In the genomic region with DNA sequence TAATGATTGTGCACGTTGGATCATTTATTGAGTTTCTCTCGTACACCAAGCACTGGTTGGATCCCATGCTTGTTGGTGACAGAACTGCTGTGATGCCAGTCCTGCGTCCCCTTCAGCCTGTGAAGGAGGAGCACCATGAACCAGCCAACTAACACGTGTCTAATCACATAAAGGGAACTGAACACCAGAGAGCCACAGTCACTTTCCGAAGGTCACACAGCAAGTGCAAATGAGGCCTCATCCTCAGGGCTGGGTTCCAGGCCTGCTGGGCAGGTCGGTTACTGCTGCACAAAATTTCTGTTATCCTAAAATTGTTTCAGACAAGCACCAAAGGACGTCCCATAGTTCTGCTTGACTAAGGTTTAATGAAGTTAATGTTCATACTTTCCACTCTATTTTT, we compare ENCODE assay signal across 20 cellular contexts.
DNase-seq lines count a peak whose midpoint lies in the region; ATAC-seq and TF ChIP-seq lines count a peak whose summit lies in the region.
"Had no signal": no experiment of that assay in that cellular context is flagged by ENCODE, and none has a peak within 500 bp of the region (broad histone marks: within the 10 kb centered on the region; RNA-seq: fewer than 3 reads in every experiment).

No MANE protein-coding gene starts in this region.

- H3K9me3 Mint-ChIP-seq in activated CD4-positive, alpha-beta T cell treated with anti-CD3 and anti-CD28 coated beads, Interleukin-2, amount 10 ng/mL, durations not matched to agents 7 days and 5 days = peaks cover 5% of the 10 kb centered on the region
- H3K9me3 Mint-ChIP-seq: CD8-positive, alpha-beta memory T cell had no signal

- H3K4ac ChIP-seq in IMR-90 (ENCODE audit: low read depth, low read length) = no peak overlapping the region
- H3K4ac ChIP-seq in mesenchymal stem cell (ENCODE audit: low read depth in 1 of 2, low read length in 2 of 2) = no peak overlapping the region

- no peak overlapping the region for H2AFZ ChIP-seq in IMR-90 (replicated peaks; ENCODE audit: low read length, poor library complexity)
- H2AFZ ChIP-seq in mesenchymal stem cell (ENCODE audit: low read depth, low read length) = peak overlapping the region; percentile 46

- BruUV-seq in IMR-90 (replicated peaks; lab: Mats Ljungman, UMichigan) = no TSS peak

- in situ Hi-C loops in IMR-90 (cut with MboI; ENCODE audit: low sequenced_read_pairs) = no loop called here

- H3K36me3 Mint-ChIP-seq in activated CD4-positive, alpha-beta T cell treated with anti-CD3 and anti-CD28 coated beads, Interleukin-2, amount 10 ng/mL, durations not matched to agents 7 days and 5 days (ENCODE audit: low read depth) = no peaks in the 10 kb centered on the region
- H3K36me3 Mint-ChIP-seq: CD8-positive, alpha-beta memory T cell had no signal

- H2BK120ac ChIP-seq in IMR-90 (ENCODE audit: low read depth, low read length) (no peak overlapping the region), mesenchymal stem cell (ENCODE audit: low read depth, low read length) (no peak overlapping the region)

- H3K14ac ChIP-seq in IMR-90 (replicated peaks; ENCODE audit: low read depth, low read length) (no peak overlapping the region), mesenchymal stem cell (ENCODE audit: low read length in 2 of 2) (no peak overlapping the region)

- H3K36me3 ChIP-seq in IMR-90 (ENCODE audit: control insufficient read depth, insufficient read depth, low read length) = no peaks in the 10 kb centered on the region
- H3K36me3 ChIP-seq in mesenchymal stem cell (ENCODE audit: control insufficient read depth in 1 of 2, insufficient read depth in 2 of 2, low read depth in 1 of 2, low read length in 2 of 2) = no peaks in the 10 kb centered on the region
- H3K36me3 ChIP-seq in body of pancreas (replicated peaks in 1 of 2; ENCODE audit: insufficient read depth in 1 of 2, low read depth in 2 of 2) = no peaks in the 10 kb centered on the region
- H3K36me3 ChIP-seq: MG63 had no signal

- WGBS in IMR-90 (ENCODE audit: extremely low coverage in 2 of 2, insufficient read length in 1 of 2), 2 experiments = 94% methylated on average over 2 of the region's 7 CpGs; no CpG with 5 or more reads in 1 of the 2 experiments
- WGBS in mesenchymal stem cell = 94% methylated on average over 6 of the region's 7 CpGs
- 80 to 85% methylated on average over 7 of the region's 7 CpGs for WGBS in body of pancreas, 2 donors

- peak overlapping the region in 1 of 2 experiments; percentile 21 for H2BK12ac ChIP-seq in mesenchymal stem cell (ENCODE audit: low read length in 2 of 2)

- H3K4me2 ChIP-seq in IMR-90 (ENCODE audit: low read depth, low read length) (no peak overlapping the region), mesenchymal stem cell (ENCODE audit: low read length, poor library complexity, severe bottlenecking) (no peak overlapping the region)
- H3K4me2 ChIP-seq: SK-N-SH had no signal

- H3K79me1 ChIP-seq in IMR-90 (ENCODE audit: low read depth in 1 of 2, low read length in 2 of 2) (no peaks in the 10 kb centered on the region), mesenchymal stem cell (replicated peaks; ENCODE audit: low read length, poor library complexity, severe bottlenecking) (no peaks in the 10 kb centered on the region)

- no peaks in the 10 kb centered on the region for H3K9me3 ChIP-seq in IMR-90 (ENCODE audit: control insufficient read depth, insufficient read depth, low read length)
- no peaks in the 10 kb centered on the region for H3K9me3 ChIP-seq in mesenchymal stem cell (ENCODE audit: control insufficient read depth, low read length)
- no peaks in the 10 kb centered on the region for H3K9me3 ChIP-seq in body of pancreas
- H3K9me3 ChIP-seq: MG63, SK-N-SH had no signal

- no peak overlapping the region for H3K56ac ChIP-seq in IMR-90 (ENCODE audit: extremely low read depth, insufficient read depth, low read length)

- H3K27ac ChIP-seq in IMR-90 (ENCODE audit: insufficient read depth, low read length) (no peak overlapping the region), mesenchymal stem cell (ENCODE audit: low read length, poor library complexity, severe bottlenecking) (no peak overlapping the region), body of pancreas (no peak overlapping the region)
- H3K27ac ChIP-seq: C4-2B, RWPE1 had no signal

- peak overlapping the region; percentile 68 for H3K27ac Mint-ChIP-seq in activated CD4-positive, alpha-beta T cell treated with anti-CD3 and anti-CD28 coated beads, Interleukin-2, amount 10 ng/mL, durations not matched to agents 7 days and 5 days
- H3K27ac Mint-ChIP-seq: CD8-positive, alpha-beta memory T cell had no signal

- peaks cover 5% of the 10 kb centered on the region; the same call in 1 of the 2 replicates for H3K9me1 ChIP-seq in IMR-90 (ENCODE audit: insufficient read depth, low read length)

- TF ChIP-seq POLR2A in IMR-90 (IDR thresholded peaks at IDR 0.05; ENCODE audit: low read depth, low read length) = no peak
- TF ChIP-seq POLR2A in body of pancreas (IDR thresholded peaks at IDR 0.05) = no peak

- CTCF ChIA-PET in activated CD4-positive, alpha-beta T cell treated with anti-CD3 and anti-CD28 coated beads, Interleukin-2, amount 10 ng/mL, durations not matched to agents 7 days and 5 days (lab: Charles Lee) = no interaction called here
- CTCF ChIA-PET in IMR-90 (lab: Yijun Ruan, JAX) = no interaction called here

- H3K18ac ChIP-seq in IMR-90 (ENCODE audit: low read depth, low read length) (no peak overlapping the region), mesenchymal stem cell (ENCODE audit: low read depth in 1 of 2, low read length in 2 of 2) (peak overlapping the region; percentile 19 to 74)

- ATAC-seq in IMR-90 (ENCODE audit: low read depth) = no peak
- no peak for ATAC-seq in body of pancreas
- no peak for ATAC-seq in HG03039 (IDR thresholded peaks at IDR 0.05; ENCODE audit: unreplicated experiment)

- H3K4me3 Mint-ChIP-seq in activated CD4-positive, alpha-beta T cell treated with anti-CD3 and anti-CD28 coated beads, Interleukin-2, amount 10 ng/mL, durations not matched to agents 7 days and 5 days = no peak overlapping the region
- H3K4me3 Mint-ChIP-seq: CD8-positive, alpha-beta memory T cell had no signal

- H4K8ac ChIP-seq in IMR-90 (ENCODE audit: low read depth in 2 of 2, low read length in 2 of 2) (no peak overlapping the region), mesenchymal stem cell (ENCODE audit: low read length) (no peak overlapping the region)

- H4K20me1 ChIP-seq in IMR-90 (ENCODE audit: insufficient read depth, low read length) = no peaks in the 10 kb centered on the region

- H4K5ac ChIP-seq in IMR-90 (ENCODE audit: low read depth, low read length) = no peak overlapping the region

- H3K27me3 ChIP-seq in IMR-90 (ENCODE audit: control insufficient read depth, insufficient read depth, low read length) (no peaks in the 10 kb centered on the region; the same call in 1 of the 2 replicates), mesenchymal stem cell (ENCODE audit: control insufficient read depth in 1 of 2, insufficient read depth in 1 of 2, low read length in 2 of 2) (no peaks in the 10 kb centered on the region), body of pancreas (no peaks in the 10 kb centered on the region)
- H3K27me3 ChIP-seq: MG63 had no signal

- no peak overlapping the region; the same call in 2 of the 3 replicates for H2BK15ac ChIP-seq in IMR-90 (ENCODE audit: low read depth, low read length)
- H2BK15ac ChIP-seq in mesenchymal stem cell (ENCODE audit: low read depth, poor library complexity, severe bottlenecking) = no peak overlapping the region

- dilution Hi-C loops in IMR-90 (cut with HindIII; ENCODE audit: low sequenced_read_pairs, unreplicated experiment) = no loop called here

- H3K4me3 ChIP-seq in IMR-90 (ENCODE audit: insufficient read depth, low read depth, low read length) (no peak overlapping the region), mesenchymal stem cell (ENCODE audit: insufficient read depth in 1 of 2, low read depth in 1 of 2, low read length in 2 of 2) (no peak overlapping the region), body of pancreas (no peak overlapping the region)
- H3K4me3 ChIP-seq: MG63 had no signal

- H2AK5ac ChIP-seq in IMR-90 (ENCODE audit: low read depth, low read length) = no peak overlapping the region
- no peak overlapping the region for H2AK5ac ChIP-seq in mesenchymal stem cell (ENCODE audit: low read length, severe bottlenecking)

- H2BK5ac ChIP-seq in IMR-90 (ENCODE audit: low read depth, low read length, poor library complexity, severe bottlenecking) = no peak overlapping the region
- H2BK5ac ChIP-seq in mesenchymal stem cell (ENCODE audit: low read depth, low read length, poor library complexity, severe bottlenecking) = no peak overlapping the region

- H3K4me1 ChIP-seq in IMR-90 (ENCODE audit: control insufficient read depth, insufficient read depth, low read length) (no peaks in the 10 kb centered on the region), mesenchymal stem cell (ENCODE audit: control insufficient read depth, insufficient read depth, low read depth, low read length) (no peaks in the 10 kb centered on the region), body of pancreas (no peaks in the 10 kb centered on the region)

- peaks cover 22% of the 10 kb centered on the region for H3K4me1 Mint-ChIP-seq in activated CD4-positive, alpha-beta T cell treated with anti-CD3 and anti-CD28 coated beads, Interleukin-2, amount 10 ng/mL, durations not matched to agents 7 days and 5 days

- H3K23ac ChIP-seq in IMR-90 (ENCODE audit: low read depth, low read length) (no peak overlapping the region), mesenchymal stem cell (ENCODE audit: low read length in 2 of 2) (no peak overlapping the region)

- H2AK9ac ChIP-seq in IMR-90 (replicated peaks; ENCODE audit: low read depth, low read length, poor library complexity) = no peak overlapping the region

- H2BK20ac ChIP-seq in IMR-90 (ENCODE audit: low read depth, low read length) = no peak overlapping the region

- H3K27me3 Mint-ChIP-seq in activated CD4-positive, alpha-beta T cell treated with anti-CD3 and anti-CD28 coated beads, Interleukin-2, amount 10 ng/mL, durations not matched to agents 7 days and 5 days = no peaks in the 10 kb centered on the region

- H4K91ac ChIP-seq in IMR-90 (ENCODE audit: insufficient read depth, low read depth, low read length) (peak overlapping the region; percentile 1; the same call in 1 of the 2 replicates), mesenchymal stem cell (ENCODE audit: low read length) (peak overlapping the region; percentile 53)

- TF ChIP-seq CTCF in IMR-90 (conservative IDR thresholded peaks at IDR 0.05; ENCODE audit: low read depth, low read length) (no peak), body of pancreas (IDR thresholded peaks at IDR 0.05) (no peak)

- TF ChIP-seq RAD21 in IMR-90 (IDR thresholded peaks at IDR 0.05; ENCODE audit: low read length) = no peak

- intact Hi-C loops in IMR-90 (cut with micrococcal nuclease) = no loop called here
- intact Hi-C loops in posterior vena cava (cut with DNase I) = no loop called here
- intact Hi-C loops in body of pancreas (cut with DNase I) = no loop called here

- DNase-seq in activated CD4-positive, alpha-beta T cell treated with anti-CD3 and anti-CD28 coated beads, Interleukin-2, amount 10 ng/mL, durations not matched to agents 7 days and 5 days = no peak
- no peak for DNase-seq in activated CD4-positive, alpha-beta T cell treated with anti-CD3 and anti-CD28 coated beads, Interleukin-2, amount 50 U/mL, for 1 hour
- no peak for DNase-seq in IMR-90
- no peak for DNase-seq in mesenchymal stem cell
- DNase-seq in posterior vena cava (ENCODE audit: low spot score) = peak; percentile 35
- DNase-seq in body of pancreas = no peak
- DNase-seq in NCI-H128 (lab: John Stamatoyannopoulos, UW; ENCODE audit: unreplicated experiment) = no peak
- DNase-seq: 8988T; Calu3; CD8-positive, alpha-beta memory T cell; DMS153; MG63; NCI-H1436; NCI-H1930; NCI-H69; SHP77 treated with DMSO at 0.1 percent for 48 hours; SK-N-SH had no signal

- H3K9ac ChIP-seq in IMR-90 (ENCODE audit: low read depth, low read length) (no peak overlapping the region), mesenchymal stem cell (ENCODE audit: low read length) (no peak overlapping the region)
- H3K9ac ChIP-seq: SK-N-SH had no signal

- POLR2A ChIA-PET in activated CD4-positive, alpha-beta T cell treated with anti-CD3 and anti-CD28 coated beads, Interleukin-2, amount 10 ng/mL, durations not matched to agents 7 days and 5 days (lab: Charles Lee) = no interaction called here
- POLR2A ChIA-PET in IMR-90 (lab: Charles Lee; ENCODE audit: unreplicated experiment) = no interaction called here
